In the genomic region with DNA sequence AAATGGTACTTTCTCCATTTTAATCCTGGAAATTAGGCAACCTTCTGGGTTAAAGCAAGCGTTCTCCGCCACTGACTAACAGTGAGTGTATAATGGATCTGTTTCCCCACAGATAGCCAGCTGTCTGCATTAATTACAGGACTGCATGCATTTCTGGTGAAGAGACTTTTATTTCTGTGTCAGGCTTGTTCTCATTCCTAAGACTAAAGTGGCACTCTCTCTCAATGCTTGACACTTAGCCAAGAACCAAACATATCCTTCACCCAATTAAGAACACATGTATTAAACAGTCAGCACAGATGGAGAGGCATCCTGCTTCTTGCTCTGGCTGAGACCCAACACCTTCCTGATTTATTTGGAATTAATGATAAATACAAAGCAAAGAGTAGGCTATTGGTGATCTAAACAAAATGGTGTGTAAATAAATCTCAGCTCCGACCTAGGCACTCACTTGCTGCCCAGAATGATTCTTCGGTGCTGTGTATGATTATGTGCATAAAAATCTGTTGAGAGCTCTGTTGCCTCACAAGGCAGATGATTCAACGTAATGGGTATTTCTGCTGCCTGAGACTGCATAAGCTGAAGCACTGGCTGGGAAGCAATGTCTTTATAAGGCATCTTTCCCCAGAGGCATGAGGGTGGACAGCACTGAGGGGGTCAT, we compare ENCODE assay signal across 10 cellular contexts. TPM values are rescaled to one million over a fixed set of nuclear protein-coding genes. Genes with fewer than 3 reads are reported as not detected.
DNase-seq lines count a peak whose midpoint lies in the region; ATAC-seq, FAIRE-seq and TF ChIP-seq lines count a peak whose summit lies in the region.
"Had no signal": no experiment of that assay in that cellular context is flagged by ENCODE, and none has a peak within 500 bp of the region (broad histone marks: within the 10 kb centered on the region; RNA-seq: fewer than 3 reads in every experiment).

No MANE protein-coding gene starts in this region.

- CTCF ChIA-PET in CD4-positive, alpha-beta memory T cell (lab: Charles Lee; ENCODE audit: partially characterized antibody): interaction anchor here (1.4 kb wide), 1 partner anchor 336 kb away, joined by 3 read pairs; no protein-coding TSS in a partner anchor

- no peaks in the 10 kb centered on the region for H3K27me3 Mint-ChIP-seq in CD4-positive, alpha-beta memory T cell

- DNase-seq in HFF-Myc (ENCODE audit: extremely low read depth, low read depth): peak; percentile 76
- peak; percentile 96 for DNase-seq in amniotic epithelial cell (ENCODE audit: low read depth)
- no peak for DNase-seq in left cardiac atrium
- no peak for DNase-seq in stimulated activated effector memory CD8-positive, alpha-beta T cell treated with anti-CD3 and anti-CD28 coated beads, Interleukin-12 subunit alpha, Interleukin-12 subunit beta, amount 100 ng/mL, for 72 hours (ENCODE audit: low spot score in 2 of 2)
- no peak for DNase-seq in CD4-positive, alpha-beta memory T cell
- no peak for DNase-seq in HT-29 (ENCODE audit: low spot score)
- DNase-seq in small intestine: no peak
- DNase-seq: activated T-cell treated with anti-CD3 and anti-CD28 coated beads, Interleukin-2, amount 50 U/mL, for 1 hour had no signal

- no peak overlapping the region for H3K4me3 ChIP-seq in HFF-Myc (replicated peaks; ENCODE audit: low read depth, low read length)
- H3K4me3 ChIP-seq in CD4-positive, alpha-beta memory T cell (ENCODE audit: low read length in 2 of 2): no peak overlapping the region
- no peak overlapping the region for H3K4me3 ChIP-seq in small intestine (ENCODE audit: low read depth in 1 of 2, low read length in 2 of 2)

- no peaks in the 10 kb centered on the region for H3K9me3 ChIP-seq in CD4-positive, alpha-beta memory T cell (ENCODE audit: control insufficient read depth in 1 of 2, low read length in 2 of 2)
- H3K9me3 ChIP-seq in small intestine (ENCODE audit: control insufficient read depth, low read depth): no peaks in the 10 kb centered on the region

- H3K27me3 ChIP-seq in CD4-positive, alpha-beta memory T cell (ENCODE audit: insufficient read depth, low read length): no peaks in the 10 kb centered on the region
- H3K27me3 ChIP-seq in small intestine (ENCODE audit: control insufficient read depth in 2 of 2, insufficient read depth in 2 of 2, low read length in 2 of 2): no peaks in the 10 kb centered on the region

- POLR2A ChIA-PET in CD4-positive, alpha-beta memory T cell (lab: Charles Lee; ENCODE audit: partially characterized antibody): no interaction called here

- WGBS in small intestine, 3 donors: 78 to 94% (median 89%) methylated on average over 5 of the region's 5 CpGs

- no peaks in the 10 kb centered on the region for H3K4me1 Mint-ChIP-seq in stimulated activated effector memory CD8-positive, alpha-beta T cell treated with anti-CD3 and anti-CD28 coated beads, Interleukin-12 subunit alpha, Interleukin-12 subunit beta, amount 100 ng/mL, for 72 hours
- H3K4me1 Mint-ChIP-seq in CD4-positive, alpha-beta memory T cell: peaks cover 0 to 4% (median 0%) of the 10 kb centered on the region in 4 donors

- H3K36me3 ChIP-seq in CD4-positive, alpha-beta memory T cell (ENCODE audit: insufficient read depth, low read length): peaks cover 41% of the 10 kb centered on the region
- peaks cover 12% of the 10 kb centered on the region in 2 donors for H3K36me3 ChIP-seq in small intestine (ENCODE audit: control insufficient read depth in 2 of 2, insufficient read depth in 2 of 2, low read length in 2 of 2)

- intact Hi-C loops in left cardiac atrium (cut with DNase I): no loop called here
- intact Hi-C loops in CD4-positive, alpha-beta memory T cell (cut with micrococcal nuclease): no loop called here

- FAIRE-seq in small intestine (lab: Jason Lieb, UNC): no peak

- ATAC-seq in left cardiac atrium: peak; percentile 69 to 82
- ATAC-seq in stimulated activated effector memory CD8-positive, alpha-beta T cell treated with anti-CD3 and anti-CD28 coated beads, Interleukin-12 subunit alpha, Interleukin-12 subunit beta, amount 100 ng/mL, for 72 hours: no peak
- ATAC-seq in GM18502 (IDR thresholded peaks at IDR 0.05; ENCODE audit: poor library complexity, unreplicated experiment): no peak

- no peaks in the 10 kb centered on the region for H3K4me1 ChIP-seq in CD4-positive, alpha-beta memory T cell (ENCODE audit: insufficient read depth, low read length)
- H3K4me1 ChIP-seq in small intestine (ENCODE audit: control insufficient read depth in 2 of 2, insufficient read depth in 1 of 2, low read depth in 1 of 2, low read length in 1 of 2): no peaks in the 10 kb centered on the region

- peaks cover 100% of the 10 kb centered on the region for H3K36me3 Mint-ChIP-seq in stimulated activated effector memory CD8-positive, alpha-beta T cell treated with anti-CD3 and anti-CD28 coated beads, Interleukin-12 subunit alpha, Interleukin-12 subunit beta, amount 100 ng/mL, for 72 hours
- H3K36me3 Mint-ChIP-seq in CD4-positive, alpha-beta memory T cell: peaks cover 38 to 60% of the 10 kb centered on the region in 2 donors

- H3K27ac ChIP-seq in CD4-positive, alpha-beta memory T cell (ENCODE audit: low read depth, low read length): no peak overlapping the region
- no peak overlapping the region for H3K27ac ChIP-seq in small intestine (ENCODE audit: low read depth in 1 of 2, low read length in 1 of 2)

- H3K9me3 Mint-ChIP-seq in stimulated activated effector memory CD8-positive, alpha-beta T cell treated with anti-CD3 and anti-CD28 coated beads, Interleukin-12 subunit alpha, Interleukin-12 subunit beta, amount 100 ng/mL, for 72 hours: no peaks in the 10 kb centered on the region
- H3K9me3 Mint-ChIP-seq in CD4-positive, alpha-beta memory T cell: no peaks in the 10 kb centered on the region

- H3K4me3 Mint-ChIP-seq in stimulated activated effector memory CD8-positive, alpha-beta T cell treated with anti-CD3 and anti-CD28 coated beads, Interleukin-12 subunit alpha, Interleukin-12 subunit beta, amount 100 ng/mL, for 72 hours: no peak overlapping the region
- no peak overlapping the region for H3K4me3 Mint-ChIP-seq in CD4-positive, alpha-beta memory T cell

- TF ChIP-seq CTCF in HFF-Myc (IDR thresholded peaks at IDR 0.05; ENCODE audit: low read depth, low read length, missing control alignments): no peak

- peak overlapping the region; percentile 48 for H3K27ac Mint-ChIP-seq in stimulated activated effector memory CD8-positive, alpha-beta T cell treated with anti-CD3 and anti-CD28 coated beads, Interleukin-12 subunit alpha, Interleukin-12 subunit beta, amount 100 ng/mL, for 72 hours
- no peak overlapping the region for H3K27ac Mint-ChIP-seq in CD4-positive, alpha-beta memory T cell

RNA-seq across cellular contexts. Expression of a gene that starts 16.8 kb away (rescaled TPM):
- 100 to 1,000 TPM; 190 to 353 TPM for total RNA-seq in left cardiac atrium
- 10 to 100 TPM; 18.4 to 20.6 TPM for total RNA-seq in CD4-positive, alpha-beta memory T cell
- 10 to 100 TPM; 23.3 to 24.2 TPM for polyA plus RNA-seq in CD4-positive, alpha-beta memory T cell
- total RNA-seq in HT-29 (2014; rRNA removed; shearing (Covaris generic)): 61.3 and 68.8 TPM in 2 replicates
- polyA plus RNA-seq in small intestine: 10 to 100 TPM in 1 of 3 donors, 1 to 10 TPM in 2; 6.0 to 38.3 (median 9.5) TPM

RNA-seq across cellular contexts. Expression of a gene that starts 19.6 kb away (rescaled TPM):
- not detected for total RNA-seq in left cardiac atrium
- not detected for total RNA-seq in CD4-positive, alpha-beta memory T cell
- not detected for polyA plus RNA-seq in CD4-positive, alpha-beta memory T cell
- not detected in 2 replicates for total RNA-seq in HT-29 (2014; rRNA removed; shearing (Covaris generic))
- not detected for polyA plus RNA-seq in small intestine
- total RNA-seq: lung microvascular endothelial cell had no signal

RNA-seq across cellular contexts. Expression of a gene that starts 35.8 kb away (rescaled TPM):
- 1 to 10 TPM; 2.9 to 7.2 TPM for total RNA-seq in left cardiac atrium
- 10 to 100 TPM; 18.3 to 20.4 TPM for total RNA-seq in CD4-positive, alpha-beta memory T cell
- 1 to 10 TPM in 1 of 2 donors, not detected in 1; 3.4 TPM for polyA plus RNA-seq in CD4-positive, alpha-beta memory T cell
- not detected in 2 replicates for total RNA-seq in HT-29 (2014; rRNA removed; shearing (Covaris generic))
- 1 to 10 TPM in 1 of 3 donors, under 1 TPM in 2; 0.22 to 2.3 (median 0.81) TPM for polyA plus RNA-seq in small intestine

Comparison
In these comparisons a context has a peak if more than half of its experiments do, and no peak if none do; other contexts are left out.
1. DNase-seq: peak in HFF-Myc (single experiment) and amniotic epithelial cell (single experiment); none in left cardiac atrium (single experiment), stimulated activated effector memory CD8-positive, alpha-beta T cell treated with anti-CD3 and anti-CD28 coated beads, Interleukin-12 subunit alpha, Interleukin-12 subunit beta, amount 100 ng/mL, for 72 hours (0 of 2), CD4-positive, alpha-beta memory T cell (0 of 5), HT-29 (single experiment) and small intestine (single experiment).
2. ATAC-seq: peak in left cardiac atrium (2 of 2); none in stimulated activated effector memory CD8-positive, alpha-beta T cell treated with anti-CD3 and anti-CD28 coated beads, Interleukin-12 subunit alpha, Interleukin-12 subunit beta, amount 100 ng/mL, for 72 hours (single experiment) and GM18502 (single experiment).